1 cellular context compared by ENCODE assay signal in the genomic region with DNA sequence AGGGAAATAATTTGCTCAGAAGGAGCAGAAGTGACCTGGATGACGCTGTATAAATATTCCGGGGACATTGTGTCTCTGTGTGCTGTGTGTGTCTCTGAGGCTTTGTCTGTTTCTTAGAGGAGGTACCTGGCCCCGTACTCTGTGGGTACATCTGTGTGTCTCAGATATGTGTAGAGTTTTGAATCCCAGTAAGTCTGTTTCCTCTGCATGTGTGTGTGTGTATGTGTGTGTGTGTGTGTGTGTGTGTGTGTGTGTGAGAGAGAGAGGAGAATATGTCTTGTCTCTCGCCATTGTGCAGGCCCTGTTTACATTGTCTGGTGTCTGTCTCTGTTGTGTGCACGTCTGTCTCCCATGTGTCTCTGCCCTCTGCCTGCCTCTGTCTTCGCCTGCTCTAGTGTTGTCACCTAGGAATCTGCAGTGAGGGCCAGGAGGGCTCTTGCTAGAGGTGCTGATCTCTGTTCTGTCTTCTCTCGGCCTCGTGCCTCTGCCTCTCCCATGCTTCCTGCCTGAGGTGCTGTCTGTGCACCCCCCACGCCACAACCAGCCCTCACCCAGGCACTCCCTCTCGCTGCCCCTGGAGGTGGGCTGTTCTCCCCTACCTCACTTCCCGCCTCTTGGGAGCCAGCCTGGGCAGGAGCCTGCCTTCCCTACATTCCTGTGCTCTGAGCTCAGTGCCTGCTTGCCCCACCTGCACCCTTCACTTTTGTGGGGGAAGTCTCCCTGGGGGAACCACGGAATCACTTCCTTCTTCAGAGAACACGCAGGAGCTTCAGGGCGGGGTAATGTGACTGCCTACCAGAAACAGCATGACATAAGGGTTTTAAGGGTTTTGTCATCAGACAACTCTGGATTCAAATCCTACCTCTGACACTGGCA.
TF ChIP-seq lines count a peak whose summit lies in the region.

No MANE protein-coding gene starts in this region.

TF ChIP-seq in K562, 482 proteins besides CTCF, POLR2A, EP300 and RAD21 (continued from another document and continues in another):
- TF ChIP-seq, protein P1, sequence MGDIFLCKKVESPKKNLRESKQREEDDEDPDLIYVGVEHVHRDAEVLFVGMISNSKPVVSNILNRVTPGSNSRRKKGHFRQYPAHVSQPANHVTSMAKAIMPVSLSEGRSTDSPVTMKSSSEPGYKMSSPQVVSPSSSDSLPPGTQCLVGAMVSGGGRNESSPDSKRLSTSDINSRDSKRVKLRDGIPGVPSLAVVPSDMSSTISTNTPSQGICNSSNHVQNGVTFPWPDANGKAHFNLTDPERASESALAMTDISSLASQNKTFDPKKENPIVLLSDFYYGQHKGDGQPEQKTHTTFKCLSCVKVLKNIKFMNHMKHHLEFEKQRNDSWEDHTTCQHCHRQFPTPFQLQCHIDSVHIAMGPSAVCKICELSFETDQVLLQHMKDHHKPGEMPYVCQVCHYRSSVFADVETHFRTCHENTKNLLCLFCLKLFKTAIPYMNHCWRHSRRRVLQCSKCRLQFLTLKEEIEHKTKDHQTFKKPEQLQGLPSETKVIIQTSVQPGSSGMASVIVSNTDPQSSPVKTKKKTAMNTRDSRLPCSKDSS (IDR thresholded peaks at IDR 0.05; ENCODE audit: low read depth, partially characterized antibody) = no peak
- TF ChIP-seq, protein P2, sequence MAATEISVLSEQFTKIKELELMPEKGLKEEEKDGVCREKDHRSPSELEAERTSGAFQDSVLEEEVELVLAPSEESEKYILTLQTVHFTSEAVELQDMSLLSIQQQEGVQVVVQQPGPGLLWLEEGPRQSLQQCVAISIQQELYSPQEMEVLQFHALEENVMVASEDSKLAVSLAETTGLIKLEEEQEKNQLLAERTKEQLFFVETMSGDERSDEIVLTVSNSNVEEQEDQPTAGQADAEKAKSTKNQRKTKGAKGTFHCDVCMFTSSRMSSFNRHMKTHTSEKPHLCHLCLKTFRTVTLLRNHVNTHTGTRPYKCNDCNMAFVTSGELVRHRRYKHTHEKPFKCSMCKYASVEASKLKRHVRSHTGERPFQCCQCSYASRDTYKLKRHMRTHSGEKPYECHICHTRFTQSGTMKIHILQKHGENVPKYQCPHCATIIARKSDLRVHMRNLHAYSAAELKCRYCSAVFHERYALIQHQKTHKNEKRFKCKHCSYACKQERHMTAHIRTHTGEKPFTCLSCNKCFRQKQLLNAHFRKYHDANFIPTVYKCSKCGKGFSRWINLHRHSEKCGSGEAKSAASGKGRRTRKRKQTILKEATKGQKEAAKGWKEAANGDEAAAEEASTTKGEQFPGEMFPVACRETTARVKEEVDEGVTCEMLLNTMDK (IDR thresholded peaks at IDR 0.05; ENCODE audit: borderline replicate concordance, insufficient read depth, low read depth, low read length, poor library complexity, severe bottlenecking) = no peak
- TF ChIP-seq, protein P3, sequence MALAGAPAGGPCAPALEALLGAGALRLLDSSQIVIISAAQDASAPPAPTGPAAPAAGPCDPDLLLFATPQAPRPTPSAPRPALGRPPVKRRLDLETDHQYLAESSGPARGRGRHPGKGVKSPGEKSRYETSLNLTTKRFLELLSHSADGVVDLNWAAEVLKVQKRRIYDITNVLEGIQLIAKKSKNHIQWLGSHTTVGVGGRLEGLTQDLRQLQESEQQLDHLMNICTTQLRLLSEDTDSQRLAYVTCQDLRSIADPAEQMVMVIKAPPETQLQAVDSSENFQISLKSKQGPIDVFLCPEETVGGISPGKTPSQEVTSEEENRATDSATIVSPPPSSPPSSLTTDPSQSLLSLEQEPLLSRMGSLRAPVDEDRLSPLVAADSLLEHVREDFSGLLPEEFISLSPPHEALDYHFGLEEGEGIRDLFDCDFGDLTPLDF (CRISPR knock-in tag; IDR thresholded peaks at IDR 0.05) = no peak
- TF ChIP-seq ZNF77 (CRISPR knock-in tag; IDR thresholded peaks at IDR 0.05) (no peak), ZC3H4 (CRISPR knock-in tag; IDR thresholded peaks at IDR 0.05; ENCODE audit: borderline replicate concordance) (no peak; the same call in 1 of the 2 replicates), OTX1 (CRISPR knock-in tag; IDR thresholded peaks at IDR 0.05) (peak; percentile 89; the same call in 1 of the 2 replicates), ZNF436 (CRISPR knock-in tag; IDR thresholded peaks at IDR 0.05) (no peak), NR3C1 (CRISPR knock-in tag; IDR thresholded peaks at IDR 0.05) (no peak), EGR1 (conservative IDR thresholded peaks at IDR 0.05) (no peak), SRF (CRISPR knock-in tag; IDR thresholded peaks at IDR 0.05) (peak in 1 of 2 experiments; percentile 25; a peak in 1 of 4 replicates), COPS2 (conservative IDR thresholded peaks at IDR 0.05) (no peak), HSF4 (CRISPR knock-in tag; IDR thresholded peaks at IDR 0.05; ENCODE audit: borderline replicate concordance) (no peak), BRD9 (IDR thresholded peaks at IDR 0.05; ENCODE audit: low read depth, partially characterized antibody) (peak; percentile 45), KAT2B (IDR thresholded peaks at IDR 0.05; ENCODE audit: low read depth, low read length) (no peak), RBBP5 (IDR thresholded peaks at IDR 0.05; ENCODE audit: borderline replicate concordance, insufficient read depth, low read length, poor library complexity, severe bottlenecking) (no peak), HNRNPH1 (optimal IDR thresholded peaks at IDR 0.05; ENCODE audit: low read depth, low read length) (no peak), MCM5 (IDR thresholded peaks at IDR 0.05; ENCODE audit: low read depth) (no peak), SP2 (IDR thresholded peaks at IDR 0.05; ENCODE audit: extremely low read depth, low read depth, low read length, poor library complexity, severe bottlenecking) (no peak), MCM3 (IDR thresholded peaks at IDR 0.05) (no peak), MBD2 (IDR thresholded peaks at IDR 0.05; ENCODE audit: borderline replicate concordance, low read depth) (no peak), ETV1 (tag; conservative IDR thresholded peaks at IDR 0.05; ENCODE audit: low read depth) (0 out of 2 replicates have a peak, but pooled peaks have one; percentile 6), PCBP2 (IDR thresholded peaks at IDR 0.05; ENCODE audit: low read depth, low read length, poor library complexity, severe bottlenecking) (no peak), ZNF668 (CRISPR knock-in tag; IDR thresholded peaks at IDR 0.05) (no peak), ZNF263 (CRISPR knock-in tag; IDR thresholded peaks at IDR 0.05; ENCODE audit: borderline replicate concordance) (no peak), SRSF9 (IDR thresholded peaks at IDR 0.05; ENCODE audit: borderline replicate concordance, low read depth, low read length) (no peak), GABPA (tag; conservative IDR thresholded peaks at IDR 0.05; ENCODE audit: low read depth) (0 out of 2 replicates have a peak, but pooled peaks have one; percentile 12), CCNT2 (IDR thresholded peaks at IDR 0.05; ENCODE audit: borderline replicate concordance, extremely low read depth, insufficient read length, low read depth, low read length) (no peak), NR2C1 (IDR thresholded peaks at IDR 0.05) (no peak), NR2C1 (tag; IDR thresholded peaks at IDR 0.05) (0 out of 2 replicates have a peak, but pooled peaks have one; percentile 35), DPF2 (IDR thresholded peaks at IDR 0.05) (peak; percentile 32; the same call in 1 of the 2 replicates), FOXK2 (conservative IDR thresholded peaks at IDR 0.05 in 1 of 2, IDR thresholded peaks at IDR 0.05 in 1 of 2; ENCODE audit: low read depth in 2 of 2) (peak; percentile 76 to 83), HNRNPL (IDR thresholded peaks at IDR 0.05; ENCODE audit: low read depth, low read length) (no peak), MCM7 (IDR thresholded peaks at IDR 0.05) (no peak), RBM22 (IDR thresholded peaks at IDR 0.05; ENCODE audit: low read depth, low read length, poor library complexity, severe bottlenecking) (no peak), ZNF384 (IDR thresholded peaks at IDR 0.05; ENCODE audit: low read depth, low read length) (no peak)
- TF ChIP-seq, protein P4, sequence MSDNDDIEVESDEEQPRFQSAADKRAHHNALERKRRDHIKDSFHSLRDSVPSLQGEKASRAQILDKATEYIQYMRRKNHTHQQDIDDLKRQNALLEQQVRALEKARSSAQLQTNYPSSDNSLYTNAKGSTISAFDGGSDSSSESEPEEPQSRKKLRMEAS (CRISPR knock-in tag; IDR thresholded peaks at IDR 0.05) = peak; percentile 86
- TF ChIP-seq, protein P5, sequence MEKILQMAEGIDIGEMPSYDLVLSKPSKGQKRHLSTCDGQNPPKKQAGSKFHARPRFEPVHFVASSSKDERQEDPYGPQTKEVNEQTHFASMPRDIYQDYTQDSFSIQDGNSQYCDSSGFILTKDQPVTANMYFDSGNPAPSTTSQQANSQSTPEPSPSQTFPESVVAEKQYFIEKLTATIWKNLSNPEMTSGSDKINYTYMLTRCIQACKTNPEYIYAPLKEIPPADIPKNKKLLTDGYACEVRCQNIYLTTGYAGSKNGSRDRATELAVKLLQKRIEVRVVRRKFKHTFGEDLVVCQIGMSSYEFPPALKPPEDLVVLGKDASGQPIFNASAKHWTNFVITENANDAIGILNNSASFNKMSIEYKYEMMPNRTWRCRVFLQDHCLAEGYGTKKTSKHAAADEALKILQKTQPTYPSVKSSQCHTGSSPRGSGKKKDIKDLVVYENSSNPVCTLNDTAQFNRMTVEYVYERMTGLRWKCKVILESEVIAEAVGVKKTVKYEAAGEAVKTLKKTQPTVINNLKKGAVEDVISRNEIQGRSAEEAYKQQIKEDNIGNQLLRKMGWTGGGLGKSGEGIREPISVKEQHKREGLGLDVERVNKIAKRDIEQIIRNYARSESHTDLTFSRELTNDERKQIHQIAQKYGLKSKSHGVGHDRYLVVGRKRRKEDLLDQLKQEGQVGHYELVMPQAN (IDR thresholded peaks at IDR 0.05; ENCODE audit: borderline replicate concordance) = 0 out of 2 replicates have a peak, but pooled peaks have one; percentile 33
- TF ChIP-seq, protein P6, sequence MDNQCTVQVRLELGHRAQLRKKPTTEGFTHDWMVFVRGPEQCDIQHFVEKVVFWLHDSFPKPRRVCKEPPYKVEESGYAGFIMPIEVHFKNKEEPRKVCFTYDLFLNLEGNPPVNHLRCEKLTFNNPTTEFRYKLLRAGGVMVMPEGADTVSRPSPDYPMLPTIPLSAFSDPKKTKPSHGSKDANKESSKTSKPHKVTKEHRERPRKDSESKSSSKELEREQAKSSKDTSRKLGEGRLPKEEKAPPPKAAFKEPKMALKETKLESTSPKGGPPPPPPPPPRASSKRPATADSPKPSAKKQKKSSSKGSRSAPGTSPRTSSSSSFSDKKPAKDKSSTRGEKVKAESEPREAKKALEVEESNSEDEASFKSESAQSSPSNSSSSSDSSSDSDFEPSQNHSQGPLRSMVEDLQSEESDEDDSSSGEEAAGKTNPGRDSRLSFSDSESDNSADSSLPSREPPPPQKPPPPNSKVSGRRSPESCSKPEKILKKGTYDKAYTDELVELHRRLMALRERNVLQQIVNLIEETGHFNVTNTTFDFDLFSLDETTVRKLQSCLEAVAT (IDR thresholded peaks at IDR 0.05) = peak in 1 of 2 experiments; percentile 73; a peak in 1 of 4 replicates
- TF ChIP-seq, protein P7, sequence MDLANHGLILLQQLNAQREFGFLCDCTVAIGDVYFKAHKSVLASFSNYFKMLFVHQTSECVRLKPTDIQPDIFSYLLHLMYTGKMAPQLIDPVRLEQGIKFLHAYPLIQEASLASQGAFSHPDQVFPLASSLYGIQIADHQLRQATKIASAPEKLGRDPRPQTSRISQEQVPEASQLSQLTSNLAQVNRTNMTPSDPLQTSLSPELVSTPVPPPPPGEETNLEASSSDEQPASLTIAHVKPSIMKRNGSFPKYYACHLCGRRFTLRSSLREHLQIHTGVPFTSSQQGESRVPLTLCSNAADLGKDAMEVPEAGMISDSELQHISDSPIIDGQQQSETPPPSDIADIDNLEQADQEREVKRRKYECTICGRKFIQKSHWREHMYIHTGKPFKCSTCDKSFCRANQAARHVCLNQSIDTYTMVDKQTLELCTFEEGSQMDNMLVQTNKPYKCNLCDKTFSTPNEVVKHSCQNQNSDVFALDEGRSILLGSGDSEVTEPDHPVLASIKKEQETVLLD (IDR thresholded peaks at IDR 0.05) = 0 out of 2 replicates have a peak, but pooled peaks have one; percentile 22
- TF ChIP-seq, protein P8, sequence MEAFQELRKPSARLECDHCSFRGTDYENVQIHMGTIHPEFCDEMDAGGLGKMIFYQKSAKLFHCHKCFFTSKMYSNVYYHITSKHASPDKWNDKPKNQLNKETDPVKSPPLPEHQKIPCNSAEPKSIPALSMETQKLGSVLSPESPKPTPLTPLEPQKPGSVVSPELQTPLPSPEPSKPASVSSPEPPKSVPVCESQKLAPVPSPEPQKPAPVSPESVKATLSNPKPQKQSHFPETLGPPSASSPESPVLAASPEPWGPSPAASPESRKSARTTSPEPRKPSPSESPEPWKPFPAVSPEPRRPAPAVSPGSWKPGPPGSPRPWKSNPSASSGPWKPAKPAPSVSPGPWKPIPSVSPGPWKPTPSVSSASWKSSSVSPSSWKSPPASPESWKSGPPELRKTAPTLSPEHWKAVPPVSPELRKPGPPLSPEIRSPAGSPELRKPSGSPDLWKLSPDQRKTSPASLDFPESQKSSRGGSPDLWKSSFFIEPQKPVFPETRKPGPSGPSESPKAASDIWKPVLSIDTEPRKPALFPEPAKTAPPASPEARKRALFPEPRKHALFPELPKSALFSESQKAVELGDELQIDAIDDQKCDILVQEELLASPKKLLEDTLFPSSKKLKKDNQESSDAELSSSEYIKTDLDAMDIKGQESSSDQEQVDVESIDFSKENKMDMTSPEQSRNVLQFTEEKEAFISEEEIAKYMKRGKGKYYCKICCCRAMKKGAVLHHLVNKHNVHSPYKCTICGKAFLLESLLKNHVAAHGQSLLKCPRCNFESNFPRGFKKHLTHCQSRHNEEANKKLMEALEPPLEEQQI (IDR thresholded peaks at IDR 0.05) = no peak
- TF ChIP-seq, protein P9, sequence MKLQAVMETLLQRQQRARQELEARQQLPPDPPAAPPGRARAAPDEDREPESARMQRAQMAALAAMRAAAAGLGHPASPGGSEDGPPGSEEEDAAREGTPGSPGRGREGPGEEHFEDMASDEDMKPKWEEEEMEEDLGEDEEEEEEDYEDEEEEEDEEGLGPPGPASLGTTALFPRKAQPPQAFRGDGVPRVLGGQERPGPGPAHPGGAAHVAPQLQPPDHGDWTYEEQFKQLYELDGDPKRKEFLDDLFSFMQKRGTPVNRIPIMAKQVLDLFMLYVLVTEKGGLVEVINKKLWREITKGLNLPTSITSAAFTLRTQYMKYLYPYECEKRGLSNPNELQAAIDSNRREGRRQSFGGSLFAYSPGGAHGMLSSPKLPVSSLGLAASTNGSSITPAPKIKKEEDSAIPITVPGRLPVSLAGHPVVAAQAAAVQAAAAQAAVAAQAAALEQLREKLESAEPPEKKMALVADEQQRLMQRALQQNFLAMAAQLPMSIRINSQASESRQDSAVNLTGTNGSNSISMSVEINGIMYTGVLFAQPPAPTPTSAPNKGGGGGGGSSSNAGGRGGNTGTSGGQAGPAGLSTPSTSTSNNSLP (IDR thresholded peaks at IDR 0.05; ENCODE audit: borderline replicate concordance, low read depth, low read length) = no peak
